Comparison of ENCODE assay signal across 25 cellular contexts in genomic region chr1:173889885-173890284, GRCh38. TPM values are rescaled to one million over a fixed set of nuclear protein-coding genes. Genes with fewer than 3 reads are reported as not detected.
DNase-seq lines count a peak whose midpoint lies in the region; ATAC-seq, FAIRE-seq and TF ChIP-seq lines count a peak whose summit lies in the region.
"Had no signal": no experiment of that assay in that cellular context is flagged by ENCODE, and none has a peak within 500 bp of the region (broad histone marks: within the 10 kb centered on the region; RNA-seq: fewer than 3 reads in every experiment).

No MANE protein-coding gene starts in this region.

- H3K27ac Mint-ChIP-seq in stimulated activated naive B cell treated with anti-CD40 and anti-IgM and Interleukin-4, amounts not matched to agents 10 μg/mL and 1 μg/mL and 100 μg/mL, for 72 hours = peak overlapping the region; percentile 31
- H3K27ac Mint-ChIP-seq: B cell; CD4-positive, alpha-beta T cell; CD8-positive, alpha-beta T cell had no signal

- H3K9me3 Mint-ChIP-seq in stimulated activated naive B cell treated with anti-CD40 and anti-IgM and Interleukin-4, amounts not matched to agents 10 μg/mL and 1 μg/mL and 100 μg/mL, for 72 hours = no peaks in the 10 kb centered on the region
- H3K9me3 Mint-ChIP-seq: CD4-positive, alpha-beta T cell; CD8-positive, alpha-beta T cell had no signal

- DNase-seq in H54 (ENCODE audit: insufficient read length, low spot score) (no peak), K562 (ENCODE audit: extremely low read depth in 1 of 4, low spot score in 3 of 4) (no peak), NCI-H2081 treated with DMSO at 0.1 percent for 48 hours (lab: John Stamatoyannopoulos, UW) (no peak), tibial artery (no peak)
- no peak for DNase-seq in stimulated activated naive B cell treated with anti-CD40 and anti-IgM and Interleukin-4, amounts not matched to agents 10 μg/mL and 1 μg/mL and 100 μg/mL, for 72 hours
- DNase-seq in stimulated activated naive CD8-positive, alpha-beta T cell treated with anti-CD3 and anti-CD28 coated beads, Interleukin-15, Interleukin-2, amounts not matched to agents 100 U/mL and 50 U/mL, for 24 hours = no peak
- DNase-seq: AML-193; Caco-2; Calu3; CD4-positive, alpha-beta T cell; CD8-positive, alpha-beta T cell; DMS79 treated with DMSO at 0.1 percent for 48 hours; GF-D8 had no signal

- H3K4me3 Mint-ChIP-seq in stimulated activated naive B cell treated with anti-CD40 and anti-IgM and Interleukin-4, amounts not matched to agents 10 μg/mL and 1 μg/mL and 100 μg/mL, for 72 hours = no peak overlapping the region
- H3K4me3 Mint-ChIP-seq: B cell; CD4-positive, alpha-beta T cell; CD8-positive, alpha-beta T cell had no signal

- POLR2A ChIA-PET in K562 (lab: Yijun Ruan, JAX) = interaction anchor here (0.9 to 2.9 kb wide), 3 partner anchors 7 to 22 kb away, joined by 3 to 26 read pairs (median 3); partner anchors contain the start of genes GAS5 and ZBTB37

- no peak for TF ChIP-seq EP300 in K562 (IDR thresholded peaks at IDR 0.05; ENCODE audit: low read length)

- H3K79me2 ChIP-seq in K562 (ENCODE audit: control insufficient read depth, insufficient read depth, low read length) = no peaks in the 10 kb centered on the region

- no peaks in the 10 kb centered on the region for H4K20me1 ChIP-seq in K562 (replicated peaks; ENCODE audit: control insufficient read depth, insufficient read depth, low read length)
- H4K20me1 ChIP-seq: BLaER1 treated with 17β-estradiol and CSF1 and Interleukin-3, amounts not matched to agents 10 nM and 100 nM had no signal

- CTCF ChIA-PET in K562 (lab: Yijun Ruan, JAX; ENCODE audit: low intra/inter-chr PET ratio) = no interaction called here

- H3K4me3 ChIP-seq in K562 (no peak overlapping the region), iPS-18a (ENCODE audit: low read length) (no peak overlapping the region), tibial artery (no peak overlapping the region)
- H3K4me3 ChIP-seq: A549; BLaER1 treated with 17β-estradiol and CSF1 and Interleukin-3, amounts not matched to agents 10 nM and 100 nM had no signal

- no TSS peak for BruUV-seq in K562 (replicated peaks; lab: Mats Ljungman, UMichigan)

- no peak overlapping the region for H3K4me2 ChIP-seq in K562 (ENCODE audit: insufficient read depth, low read length)
- H3K4me2 ChIP-seq: A549; BLaER1 treated with 17β-estradiol and CSF1 and Interleukin-3, amounts not matched to agents 10 nM and 100 nM had no signal

- H3K4me1 Mint-ChIP-seq in stimulated activated naive B cell treated with anti-CD40 and anti-IgM and Interleukin-4, amounts not matched to agents 10 μg/mL and 1 μg/mL and 100 μg/mL, for 72 hours = peaks cover 4 to 8% of the 10 kb centered on the region in 2 donors
- H3K4me1 Mint-ChIP-seq: B cell had no signal

- no peak for TF ChIP-seq CTCF in K562 (IDR thresholded peaks at IDR 0.05 in 2 of 3, conservative IDR thresholded peaks at IDR 0.05 in 1 of 3; ENCODE audit: insufficient read depth in 2 of 3, low read depth in 1 of 3, low read length in 3 of 3)
- no peak for TF ChIP-seq CTCF in tibial artery (IDR thresholded peaks at IDR 0.05)

- no peaks in the 10 kb centered on the region for H3K4me1 ChIP-seq in K562 (replicated peaks in 1 of 2; ENCODE audit: control insufficient read depth in 2 of 2, insufficient read depth in 2 of 2, low read length in 2 of 2)
- peaks cover 32% of the 10 kb centered on the region for H3K4me1 ChIP-seq in iPS-18a (ENCODE audit: control insufficient read depth, low read depth, low read length)
- no peaks in the 10 kb centered on the region for H3K4me1 ChIP-seq in tibial artery
- H3K4me1 ChIP-seq: A549; BLaER1 treated with 17β-estradiol and CSF1 and Interleukin-3, amounts not matched to agents 10 nM and 100 nM had no signal

- no peak for TF ChIP-seq RAD21 in K562 (CRISPR knock-in tag; conservative IDR thresholded peaks at IDR 0.05 in 1 of 2, IDR thresholded peaks at IDR 0.05 in 1 of 2)

- H3K9me1 ChIP-seq in K562 (ENCODE audit: control insufficient read depth, insufficient read depth, low read length) = no peaks in the 10 kb centered on the region

- H3K27me3 ChIP-seq in K562 (ENCODE audit: control insufficient read depth in 2 of 2, insufficient read depth in 2 of 2, low read length in 2 of 2) (no peaks in the 10 kb centered on the region), iPS-18a (ENCODE audit: control insufficient read depth, insufficient read depth, low read length) (no peaks in the 10 kb centered on the region), tibial artery (no peaks in the 10 kb centered on the region)
- H3K27me3 ChIP-seq: BLaER1 treated with 17β-estradiol and CSF1 and Interleukin-3, amounts not matched to agents 10 nM and 100 nM had no signal

- no peak overlapping the region for H2AFZ ChIP-seq in K562 (ENCODE audit: low read depth, low read length)

- H3K27ac ChIP-seq in K562 (ENCODE audit: extremely low read depth, low read depth, low read length) (no peak overlapping the region), iPS-18a (ENCODE audit: low read length) (peak overlapping the region; percentile 18), tibial artery (no peak overlapping the region)
- H3K27ac ChIP-seq: 22Rv1; A549; BLaER1 treated with 17β-estradiol and CSF1 and Interleukin-3, amounts not matched to agents 10 nM and 100 nM; C4-2B had no signal

- intact Hi-C loops in K562 (cut with micrococcal nuclease) = no loop called here
- intact Hi-C loops in tibial artery (cut with DNase I; ENCODE audit: low total_unique reads) = no loop called here

- WGBS in K562 (ENCODE audit: insufficient coverage, low coverage, missing lambda C conversion rate) = 68% methylated on average over 2 of the region's 2 CpGs

- H3K9me3 ChIP-seq in K562 (replicated peaks; ENCODE audit: control insufficient read depth, insufficient read depth, low read depth, low read length) (no peaks in the 10 kb centered on the region), iPS-18a (ENCODE audit: control insufficient read depth, low read depth, low read length) (no peaks in the 10 kb centered on the region), tibial artery (no peaks in the 10 kb centered on the region)
- H3K9me3 ChIP-seq: A549; BLaER1 treated with 17β-estradiol and CSF1 and Interleukin-3, amounts not matched to agents 10 nM and 100 nM; Caco-2 had no signal

- H3K36me3 Mint-ChIP-seq in stimulated activated naive B cell treated with anti-CD40 and anti-IgM and Interleukin-4, amounts not matched to agents 10 μg/mL and 1 μg/mL and 100 μg/mL, for 72 hours = peaks cover 38 to 43% of the 10 kb centered on the region in 2 donors

- no peak overlapping the region for H3K9ac ChIP-seq in K562 (ENCODE audit: insufficient read depth in 1 of 2, low read depth in 2 of 2, low read length in 2 of 2)
- no peak overlapping the region for H3K9ac ChIP-seq in iPS-18a (ENCODE audit: low read length)
- H3K9ac ChIP-seq: BLaER1 treated with 17β-estradiol and CSF1 and Interleukin-3, amounts not matched to agents 10 nM and 100 nM had no signal

- H3K27me3 Mint-ChIP-seq in stimulated activated naive B cell treated with anti-CD40 and anti-IgM and Interleukin-4, amounts not matched to agents 10 μg/mL and 1 μg/mL and 100 μg/mL, for 72 hours = no peaks in the 10 kb centered on the region
- H3K27me3 Mint-ChIP-seq: B cell; CD4-positive, alpha-beta T cell had no signal

- in situ Hi-C loops in K562 (cut with MboI) = no loop called here

- FAIRE-seq in H54 (lab: Jason Lieb, UNC) (peak; percentile 41), K562 (lab: Jason Lieb, UNC) (no peak)
- FAIRE-seq: A549, D721Med, G401.6, GM12891, GM19239 had no signal

- ATAC-seq in K562 (no peak), GM21367 (IDR thresholded peaks at IDR 0.05; ENCODE audit: unreplicated experiment) (no peak)
- no peak for ATAC-seq in stimulated activated naive B cell treated with anti-CD40 and anti-IgM and Interleukin-4, amounts not matched to agents 10 μg/mL and 1 μg/mL and 100 μg/mL, for 72 hours (replicated peaks)
- no peak for ATAC-seq in stimulated activated naive CD8-positive, alpha-beta T cell treated with anti-CD3 and anti-CD28 coated beads, Interleukin-15, Interleukin-2, amounts not matched to agents 100 U/mL and 50 U/mL, for 24 hours
- ATAC-seq: A549; CD8-positive, alpha-beta T cell had no signal

- TF ChIP-seq POLR2A in H54 (IDR thresholded peaks at IDR 0.05; ENCODE audit: low read depth, low read length) (no peak), K562 (conservative IDR thresholded peaks at IDR 0.05) (no peak)

- H3K36me3 ChIP-seq in K562 (ENCODE audit: control insufficient read depth, insufficient read depth, low read length) = peaks cover 14% of the 10 kb centered on the region; the same call in 2 of the 3 replicates
- peaks cover 10% of the 10 kb centered on the region for H3K36me3 ChIP-seq in iPS-18a (ENCODE audit: control insufficient read depth, low read depth, low read length)
- peaks cover 21 to 50% (median 25%) of the 10 kb centered on the region in 3 donors for H3K36me3 ChIP-seq in tibial artery

RNA-seq across cellular contexts. Expression of gene ZBTB37, which starts 21.7 kb away (rescaled TPM):
- 16.8 and 28.1 TPM in 2 replicates for total RNA-seq in K562 (2011; cell fraction: chromatin; rRNA removed; ENCODE audit: low replicate concordance)
- 4.8 and 7.9 TPM in 2 replicates for total RNA-seq in K562 (2011; cell fraction: nucleolus; rRNA removed)
- total RNA-seq in K562 (2011; cell fraction: nucleoplasm; rRNA removed) = 16.1 and 25.3 TPM in 2 replicates
- 5.3 and 5.4 TPM in 2 replicates for total RNA-seq in K562 (2014; rRNA removed)
- total RNA-seq in K562 (2014; rRNA removed; fragmentation: Illumina TruSeq; extraction: Trizol) = 13.9 and 15.2 TPM in 2 replicates
- total RNA-seq in K562 (2015; rRNA removed; fragmentation: Illumina TruSeq; extraction: Trizol) = 10.9 and 11.6 TPM in 2 replicates
- 10.2 and 10.5 TPM in 2 replicates for total RNA-seq in K562 (2021)
- polyA plus RNA-seq in K562 (2011; rRNA removed) = 6.7 and 8.2 TPM in 2 replicates
- 2.1 and 4.0 TPM in 2 replicates for polyA plus RNA-seq in K562 (2011; cell fraction: cytosol; rRNA removed)
- 9.4 and 12.8 TPM in 2 replicates for polyA plus RNA-seq in K562 (2011; cell fraction: nucleus; rRNA removed)
- 2.3 and 3.8 TPM in 2 replicates for polyA plus RNA-seq in K562 (2012)
- 4.3 and 5.1 TPM in 2 replicates for polyA plus RNA-seq in K562 (2014; fragmentation: Illumina TruSeq; extraction: Trizol)
- 1 to 10 TPM; 1.3 TPM for polyA plus RNA-seq in K562 (2014; fragmentation: Nextera tagmentation; extraction: Ambion mirVana)
- 3.7 and 3.8 TPM in 2 replicates for polyA plus RNA-seq in K562 (2014; rRNA removed)
- 22.3 and 30.3 TPM in 2 replicates for polyA minus RNA-seq in K562 (2011; rRNA and poly(A)+ RNA removed)
- polyA minus RNA-seq in K562 (2011; cell fraction: cytosol; rRNA and poly(A)+ RNA removed) = 6.2 TPM in 2 replicates
- polyA minus RNA-seq in K562 (2011; cell fraction: nucleus; rRNA and poly(A)+ RNA removed) = 9.8 and 22.7 TPM in 2 replicates

RNA-seq across cellular contexts. Expression of gene GAS5, which starts 22.1 kb away (rescaled TPM):
- total RNA-seq in K562 (2011; cell fraction: chromatin; rRNA removed; ENCODE audit: low replicate concordance) = 3,291 and 4,051 TPM in 2 replicates
- total RNA-seq in K562 (2011; cell fraction: nucleolus; rRNA removed) = 2,385 and 2,511 TPM in 2 replicates
- 3,147 and 3,351 TPM in 2 replicates for total RNA-seq in K562 (2011; cell fraction: nucleoplasm; rRNA removed)
- total RNA-seq in K562 (2014; rRNA removed) (547 and 565 TPM in 2 replicates), K562 (2014; rRNA removed; fragmentation: Illumina TruSeq; extraction: Trizol) (1,258 and 1,263 TPM in 2 replicates), K562 (2015; rRNA removed; fragmentation: Illumina TruSeq; extraction: Trizol) (875 and 924 TPM in 2 replicates), K562 (2021) (775 and 809 TPM in 2 replicates)
- polyA plus RNA-seq in K562 (2011; rRNA removed) (1,860 and 2,716 TPM in 2 replicates), K562 (2014; fragmentation: Illumina TruSeq; extraction: Trizol) (986 and 1,046 TPM in 2 replicates), K562 (2014; fragmentation: Nextera tagmentation; extraction: Ambion mirVana) (1,000 to 10,000 TPM in 1 of 2 experiments, 100 to 1,000 TPM in 1; 891 to 1,006 TPM), K562 (2014; rRNA removed) (1,150 and 1,154 TPM in 2 replicates)
- polyA plus RNA-seq in K562 (2011; cell fraction: cytosol; rRNA removed) = 538 and 2,020 TPM in 2 replicates
- polyA plus RNA-seq in K562 (2011; cell fraction: nucleus; rRNA removed) = 1,867 and 3,313 TPM in 2 replicates
- 995 and 1,637 TPM in 2 replicates for polyA plus RNA-seq in K562 (2012)
- polyA minus RNA-seq in K562 (2011; rRNA and poly(A)+ RNA removed) = 1,267 and 1,500 TPM in 2 replicates
- 631 and 789 TPM in 2 replicates for polyA minus RNA-seq in K562 (2011; cell fraction: cytosol; rRNA and poly(A)+ RNA removed)
- polyA minus RNA-seq in K562 (2011; cell fraction: nucleus; rRNA and poly(A)+ RNA removed) = 1,499 and 2,416 TPM in 2 replicates

RNA-seq across cellular contexts. Expression of gene SERPINC1, which starts 27.2 kb away (rescaled TPM):
- 0.30 TPM in 1 of 2 replicates, not detected in the other for total RNA-seq in K562 (2011; cell fraction: chromatin; rRNA removed; ENCODE audit: low replicate concordance)
- 0.33 and 0.39 TPM in 2 replicates for total RNA-seq in K562 (2011; cell fraction: nucleolus; rRNA removed)
- total RNA-seq in K562 (2011; cell fraction: nucleoplasm; rRNA removed) = 0.59 TPM in 1 of 2 replicates, not detected in the other
- total RNA-seq in K562 (2014; rRNA removed) (0.20 and 0.50 TPM in 2 replicates), K562 (2014; rRNA removed; fragmentation: Illumina TruSeq; extraction: Trizol) (0.25 and 0.38 TPM in 2 replicates), K562 (2015; rRNA removed; fragmentation: Illumina TruSeq; extraction: Trizol) (1.2 and 1.6 TPM in 2 replicates), K562 (2021) (0.62 and 1.1 TPM in 2 replicates)
- polyA plus RNA-seq in K562 (2011; rRNA removed) (0.07 and 0.45 TPM in 2 replicates), K562 (2014; fragmentation: Illumina TruSeq; extraction: Trizol) (0.58 and 0.77 TPM in 2 replicates), K562 (2014; fragmentation: Nextera tagmentation; extraction: Ambion mirVana) (under 1 TPM; 0.35 to 0.67 TPM), K562 (2014; rRNA removed) (0.50 TPM in 1 of 2 replicates, not detected in the other)
- 0.10 TPM in 1 of 2 replicates, not detected in the other for polyA plus RNA-seq in K562 (2011; cell fraction: cytosol; rRNA removed)
- 0.21 and 0.49 TPM in 2 replicates for polyA plus RNA-seq in K562 (2011; cell fraction: nucleus; rRNA removed)
- polyA plus RNA-seq in K562 (2012) = 0.35 and 27.1 TPM in 2 replicates
- 0.11 and 0.33 TPM in 2 replicates for polyA minus RNA-seq in K562 (2011; rRNA and poly(A)+ RNA removed)
- polyA minus RNA-seq in K562 (2011; cell fraction: cytosol; rRNA and poly(A)+ RNA removed) = not detected in 2 replicates
- 0.33 TPM in 1 of 2 replicates, not detected in the other for polyA minus RNA-seq in K562 (2011; cell fraction: nucleus; rRNA and poly(A)+ RNA removed)
- total RNA-seq: A172; B cell; CD4-positive, alpha-beta T cell; CD8-positive, alpha-beta T cell had no signal
